ENCODE assay signal across 19 cellular contexts in the genomic region with DNA sequence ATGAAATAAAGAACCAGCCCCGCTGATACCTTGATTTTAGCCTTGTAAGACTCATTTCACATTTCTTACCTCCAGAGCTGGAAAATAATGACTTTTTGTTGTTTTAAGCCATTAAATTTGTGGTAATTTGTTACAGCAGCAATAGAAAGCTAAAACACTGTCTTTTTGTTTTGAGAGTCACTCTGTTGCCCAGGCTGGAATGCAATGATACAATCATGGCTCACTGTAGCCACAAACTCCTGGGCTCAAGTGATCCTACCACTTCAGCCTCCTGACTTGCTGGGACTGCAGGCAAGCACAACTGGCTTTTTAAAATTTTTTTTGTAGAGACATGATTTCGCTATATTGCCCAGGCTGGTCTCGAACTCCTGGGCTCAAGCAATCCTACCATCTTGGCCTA. TPM values are rescaled to one million over a fixed set of nuclear protein-coding genes. Genes with fewer than 3 reads are reported as not detected.
DNase-seq lines count a peak whose midpoint lies in the region; ATAC-seq and TF ChIP-seq lines count a peak whose summit lies in the region.
"Had no signal": no experiment of that assay in that cellular context is flagged by ENCODE, and none has a peak within 500 bp of the region (broad histone marks: within the 10 kb centered on the region; RNA-seq: fewer than 3 reads in every experiment).

No MANE protein-coding gene starts in this region.

- intact Hi-C loops in A673 (cut with micrococcal nuclease; ENCODE audit: unreplicated experiment) = no loop called here

- no TSS peak for BruUV-seq in A673 (replicated peaks; lab: Mats Ljungman, UMichigan)

- ATAC-seq in GM21528 (IDR thresholded peaks at IDR 0.05; ENCODE audit: low FRiP score, unreplicated experiment) = no peak
- ATAC-seq: CD8-positive, alpha-beta T cell; K562; Right ventricle myocardium inferior; SK-N-SH treated with all-trans-retinoic acid at 6 μM for 48 hours had no signal

- H3K4me3 ChIP-seq in fibroblast of mammary gland (ENCODE audit: control insufficient read depth, low read depth, low read length) = no peak overlapping the region
- no peak overlapping the region for H3K4me3 ChIP-seq in osteoblast (ENCODE audit: insufficient read depth, low read length)
- H3K4me3 ChIP-seq in A673 (ENCODE audit: low read depth, low read length, poor library complexity, severe bottlenecking) = no peak overlapping the region
- H3K4me3 ChIP-seq: K562 had no signal

- H3K4me2 ChIP-seq in osteoblast (ENCODE audit: insufficient read depth, low read length) = no peak overlapping the region

- CTCF ChIA-PET in A673 (lab: Charles Lee) = no interaction called here

- POLR2A ChIA-PET in A673 (lab: Charles Lee; ENCODE audit: low non-redundant PET) = no interaction called here

- no peaks in the 10 kb centered on the region for H3K27me3 ChIP-seq in osteoblast (ENCODE audit: insufficient read depth, low read length)
- H3K27me3 ChIP-seq in A673 (replicated peaks; ENCODE audit: insufficient read depth, low read depth, low read length, poor library complexity) = no peaks in the 10 kb centered on the region

- DNase-seq in HCEC 1CT (peak; percentile 32), SK-MEL-5 (ENCODE audit: low read depth, low spot score) (peak; percentile 73), fibroblast of mammary gland (ENCODE audit: low read depth) (peak; percentile 23), osteoblast (ENCODE audit: insufficient read length, low spot score, missing footprints) (peak; percentile 80), NCI-H1092 treated with DMSO at 0.1 percent for 48 hours (lab: John Stamatoyannopoulos, UW) (no peak), hippocampal formation (lab: John Stamatoyannopoulos, UW) (no peak), A673 (ENCODE audit: low spot score) (no peak)
- DNase-seq: ACHN; CD8-positive, alpha-beta T cell; DMS79 treated with DMSO at 0.1 percent for 48 hours; GF-D8; NCI-H1092; NCI-H1694 treated with DMSO at 0.1 percent for 48 hours; NCI-H69 had no signal

- no peaks in the 10 kb centered on the region for H3K9me3 ChIP-seq in osteoblast (ENCODE audit: low read depth, low read length)
- H3K9me3 ChIP-seq in A673 (ENCODE audit: low read depth, low read length, poor library complexity, severe bottlenecking) = no peaks in the 10 kb centered on the region

- TF ChIP-seq CTCF in fibroblast of mammary gland (conservative IDR thresholded peaks at IDR 0.05; ENCODE audit: control insufficient read depth, insufficient read depth, low read depth, low read length) = no peak
- no peak for TF ChIP-seq CTCF in osteoblast (IDR thresholded peaks at IDR 0.05; ENCODE audit: extremely low read depth, low read depth, low read length)
- no peak for TF ChIP-seq CTCF in A673 (conservative IDR thresholded peaks at IDR 0.05; ENCODE audit: low read depth, low read length)

- H3K79me2 ChIP-seq in osteoblast (ENCODE audit: insufficient read depth, low read length) = no peaks in the 10 kb centered on the region

- H3K27ac ChIP-seq in osteoblast (ENCODE audit: low read depth, low read length) = no peak overlapping the region
- no peak overlapping the region for H3K27ac ChIP-seq in A673 (ENCODE audit: low read depth, low read length, poor library complexity, severe bottlenecking)

- no peak overlapping the region for H2AFZ ChIP-seq in osteoblast (ENCODE audit: low read length)

- H4K20me1 ChIP-seq in osteoblast (ENCODE audit: insufficient read depth, low read length) = no peaks in the 10 kb centered on the region

- in situ Hi-C loops in SK-MEL-5 (cut with HindIII; ENCODE audit: low pct_unique_long_range_greater_than_20kb, low sequenced_read_pairs) = no loop called here

- H3K36me3 ChIP-seq in osteoblast (ENCODE audit: insufficient read depth, low read length) = no peaks in the 10 kb centered on the region
- no peaks in the 10 kb centered on the region for H3K36me3 ChIP-seq in A673 (ENCODE audit: insufficient read depth, low read length, poor library complexity, severe bottlenecking)

- H3K4me1 ChIP-seq in osteoblast (ENCODE audit: insufficient read depth, low read length) (no peaks in the 10 kb centered on the region), A673 (ENCODE audit: insufficient read depth, low read length, poor library complexity, severe bottlenecking) (no peaks in the 10 kb centered on the region)

RNA-seq across cellular contexts. Expression of gene MYO10, which starts 34.7 kb away (rescaled TPM):
- total RNA-seq in SK-MEL-5 (2014; rRNA removed; shearing (Covaris generic)) = 161 and 191 TPM in 2 replicates
- polyA plus RNA-seq in SK-MEL-5 (2015; cell fraction: cytosol; rRNA removed) = 117 and 156 TPM in 2 replicates
- polyA plus RNA-seq in SK-MEL-5 (2015; cell fraction: nucleus; rRNA removed) = 66.9 and 85.6 TPM in 2 replicates
- total RNA-seq in osteoblast = 40.9 and 43.6 TPM in 2 replicates
- total RNA-seq in A673 (2021) = 194 and 202 TPM in 2 replicates
- total RNA-seq: B cell; CD8-positive, alpha-beta T cell had no signal
- polyA plus RNA-seq: K562 had no signal

Comparison
In these comparisons a context has a peak if more than half of its experiments do, and no peak if none do; other contexts are left out.
1. DNase-seq: peak in HCEC 1CT (single experiment), SK-MEL-5 (single experiment), fibroblast of mammary gland (single experiment) and osteoblast (single experiment); none in NCI-H1092 treated with DMSO at 0.1 percent for 48 hours (single experiment), hippocampal formation (0 of 2) and A673 (single experiment).